ENCODE assay signal across 19 cellular contexts in the genomic region with DNA sequence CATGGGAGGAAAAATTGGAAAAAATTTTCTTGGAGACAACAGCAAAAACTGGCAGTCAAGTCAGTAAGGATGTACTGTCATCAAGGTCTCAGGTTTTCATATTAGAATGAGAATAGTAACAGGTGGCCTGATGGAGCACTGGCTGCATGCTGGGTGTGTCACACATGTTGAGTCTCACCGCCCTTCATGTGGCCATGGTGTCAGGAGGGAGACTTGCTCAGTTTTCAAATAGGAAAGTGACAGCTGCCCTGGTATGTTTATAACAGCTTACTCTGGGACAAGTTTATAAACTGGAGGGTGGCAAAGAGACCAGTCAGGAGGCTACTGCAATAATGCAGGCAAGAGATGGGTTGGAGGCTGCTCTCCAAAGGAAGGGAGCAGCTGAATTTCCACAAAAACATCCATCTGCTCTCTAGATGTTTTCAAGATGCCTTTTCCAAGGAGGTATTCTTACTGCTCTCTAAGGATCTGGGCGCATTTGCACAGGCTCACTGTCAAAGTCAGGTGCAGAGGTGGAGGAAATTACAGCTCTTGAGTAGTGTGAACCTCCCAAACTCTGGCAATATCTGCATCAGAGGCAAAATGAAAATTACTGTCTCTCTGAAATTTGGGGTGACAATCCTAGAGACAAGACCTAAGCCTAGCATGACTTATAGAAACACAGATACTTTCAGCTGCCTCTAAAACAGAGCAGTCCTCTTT.
DNase-seq lines count a peak whose midpoint lies in the region; ATAC-seq, FAIRE-seq and TF ChIP-seq lines count a peak whose summit lies in the region.
"Had no signal": no experiment of that assay in that cellular context is flagged by ENCODE, and none has a peak within 500 bp of the region (broad histone marks: within the 10 kb centered on the region; RNA-seq: fewer than 3 reads in every experiment).

No MANE protein-coding gene starts in this region.

- H3K27ac ChIP-seq in pancreas: peak overlapping the region in 1 of 4 donors; percentile 17
- peak overlapping the region; percentile 83 to 95 (median 83) for H3K27ac ChIP-seq in thyroid gland
- H3K27ac ChIP-seq in right lobe of liver: no peak overlapping the region
- H3K27ac ChIP-seq: 22Rv1 had no signal

- H3K9me3 ChIP-seq in pancreas (no peaks in the 10 kb centered on the region), thyroid gland (no peaks in the 10 kb centered on the region), right lobe of liver (no peaks in the 10 kb centered on the region)

- TF ChIP-seq CTCF in pancreas (IDR thresholded peaks at IDR 0.05): no peak
- no peak for TF ChIP-seq CTCF in thyroid gland (IDR thresholded peaks at IDR 0.05)
- no peak for TF ChIP-seq CTCF in right lobe of liver (IDR thresholded peaks at IDR 0.05)

- ATAC-seq in pancreas (peak; percentile 80 to 85 (median 82)), right lobe of liver (no peak), GM21360 (IDR thresholded peaks at IDR 0.05; ENCODE audit: unreplicated experiment) (no peak)
- ATAC-seq: CD8-positive, alpha-beta T cell had no signal

- intact Hi-C loops in pancreas (cut with DNase I) (no loop called here), thyroid gland (cut with DNase I) (no loop called here), right lobe of liver (cut with DNase I) (no loop called here)

- H3K4me3 ChIP-seq in pancreas: no peak overlapping the region
- H3K4me3 ChIP-seq in thyroid gland (replicated peaks in 1 of 3): no peak overlapping the region
- no peak overlapping the region for H3K4me3 ChIP-seq in right lobe of liver

- H3K4me1 ChIP-seq in pancreas (peaks cover 18 to 27% (median 21%) of the 10 kb centered on the region in 3 donors), thyroid gland (peaks cover 50 to 56% of the 10 kb centered on the region in 2 donors), right lobe of liver (peaks cover 0 to 10% (median 0%) of the 10 kb centered on the region in 4 donors)

- WGBS in pancreas, 2 donors: 60% methylated on average over 2 of the region's 2 CpGs
- 95 to 97% methylated on average over 2 of the region's 2 CpGs for WGBS in thyroid gland, 2 donors
- WGBS in right lobe of liver (ENCODE audit: insufficient coverage, low coverage, low lambda C conversion rate, missing lambda C conversion rate): 100% methylated on average over 1 of the region's 2 CpGs

- H3K27me3 ChIP-seq in pancreas (no peaks in the 10 kb centered on the region), thyroid gland (no peaks in the 10 kb centered on the region), right lobe of liver (no peaks in the 10 kb centered on the region)

- no peak for FAIRE-seq in pancreas (lab: Jason Lieb, UNC)
- FAIRE-seq: D721Med, G401.6, GM12891 had no signal

- TF ChIP-seq POLR2A in thyroid gland (IDR thresholded peaks at IDR 0.05) (no peak), right lobe of liver (IDR thresholded peaks at IDR 0.05) (no peak)

- peak in 2 of 3 experiments; percentile 6 to 28 for DNase-seq in NCI-H1417 (lab: John Stamatoyannopoulos, UW)
- no peak for DNase-seq in NCI-H1417 treated with DMSO at 0.1 percent for 48 hours (lab: John Stamatoyannopoulos, UW)
- peak; percentile 58 for DNase-seq in NCI-H69 (lab: John Stamatoyannopoulos, UW)
- DNase-seq in pancreas: peak in 4 of 6 donors; percentile 43 to 68 (median 60)
- DNase-seq in thyroid gland: no peak
- DNase-seq in right lobe of liver: no peak
- DNase-seq in mesenteric fat pad (ENCODE audit: low spot score): no peak
- DNase-seq: CD8-positive, alpha-beta T cell; COR-L47; DMS153; DMS79 treated with DMSO at 0.1 percent for 48 hours; EL; HCEC 1CT; HFFc6 had no signal

- H3K36me3 ChIP-seq in pancreas (no peaks in the 10 kb centered on the region), thyroid gland (no peaks in the 10 kb centered on the region), right lobe of liver (no peaks in the 10 kb centered on the region)

Comparison
In these comparisons a context has a peak if more than half of its experiments do, and no peak if none do; other contexts are left out.
1. DNase-seq: peak in NCI-H1417 (2 of 3), NCI-H69 (single experiment) and pancreas (4 of 6); none in NCI-H1417 treated with DMSO at 0.1 percent for 48 hours (single experiment), thyroid gland (0 of 2), right lobe of liver (0 of 3) and mesenteric fat pad (single experiment).
2. ATAC-seq: peak in pancreas (4 of 4); none in right lobe of liver (0 of 4) and GM21360 (single experiment).
3. H3K27ac ChIP-seq: peak in thyroid gland (3 of 3); none in right lobe of liver (0 of 3).